11 cellular contexts compared by ENCODE assay signal in genomic region chr5:5063533-5063953, GRCh38.
DNase-seq lines count a peak whose midpoint lies in the region; ATAC-seq lines count a peak whose summit lies in the region.
"Had no signal": no experiment of that assay in that cellular context is flagged by ENCODE, and none has a peak within 500 bp of the region (broad histone marks: within the 10 kb centered on the region; RNA-seq: fewer than 3 reads in every experiment).

No MANE protein-coding gene starts in this region.

- peak; percentile 30 for DNase-seq in D341Med (ENCODE audit: low spot score)
- peak; percentile 17 for DNase-seq in iPS DF 19.7 (ENCODE audit: low read depth, low spot score)
- DNase-seq in activated CD4-positive, alpha-beta T cell treated with anti-CD3 and anti-CD28 coated beads, Interleukin-2, amount 50 U/mL, for 48 hours = no peak
- DNase-seq in effector CD4-positive, alpha-beta T cell = no peak
- no peak for DNase-seq in hypothalamus (lab: John Stamatoyannopoulos, UW)
- no peak for DNase-seq in stimulated activated CD4-positive, alpha-beta T cell treated with anti-CD3 and anti-CD28 coated beads, Interleukin-4, amount 100 ng/mL, for 24 hours
- DNase-seq: activated effector memory CD4-positive, alpha-beta T cell treated with Interleukin-2 at 50 U/mL for 16 hours; hippocampal formation; pancreas had no signal

- ATAC-seq in GM19395 (IDR thresholded peaks at IDR 0.05; ENCODE audit: unreplicated experiment) = peak; percentile 66
- peak; percentile 68 for ATAC-seq in HG03432 (IDR thresholded peaks at IDR 0.05; ENCODE audit: unreplicated experiment)
- ATAC-seq: pancreas had no signal

Comparison
In these comparisons a context has a peak if more than half of its experiments do, and no peak if none do; other contexts are left out.
1. DNase-seq: peak in D341Med (single experiment) and iPS DF 19.7 (single experiment); none in activated CD4-positive, alpha-beta T cell treated with anti-CD3 and anti-CD28 coated beads, Interleukin-2, amount 50 U/mL, for 48 hours (0 of 2), effector CD4-positive, alpha-beta T cell (single experiment), hypothalamus (0 of 51) and stimulated activated CD4-positive, alpha-beta T cell treated with anti-CD3 and anti-CD28 coated beads, Interleukin-4, amount 100 ng/mL, for 24 hours (single experiment).